27 cellular contexts compared by ENCODE assay signal in genomic region chr17:57413848-57414651, GRCh38.
A peak's percentile ranks its signal among the peaks of the same experiment; 100 is the strongest.
DNase-seq lines count a peak whose midpoint lies in the region; ATAC-seq and TF ChIP-seq lines count a peak whose summit lies in the region.
"Had no signal": no experiment of that assay in that cellular context is flagged by ENCODE, and none has a peak within 500 bp of the region (broad histone marks: within the 10 kb centered on the region; RNA-seq: fewer than 3 reads in every experiment).

No MANE protein-coding gene starts in this region.

- intact Hi-C loops in body of pancreas (cut with DNase I) = no loop called here

- DNase-seq in stimulated activated naive CD8-positive, alpha-beta T cell treated with anti-CD3 and anti-CD28 coated beads, Interleukin-15, amount 100 ng/mL, for 72 hours = no peak
- DNase-seq in stimulated activated naive CD8-positive, alpha-beta T cell treated with anti-CD3 and anti-CD28 coated beads, Interleukin-15, Interleukin-2, amounts not matched to agents 100 U/mL and 50 U/mL, for 24 hours = no peak
- DNase-seq in body of pancreas (no peak), type B pancreatic cell (ENCODE audit: extremely low spot score, unreplicated experiment) (no peak), retina (no peak), HPDE6-E6E7 (ENCODE audit: extremely low spot score) (no peak), pons (ENCODE audit: low spot score) (no peak)
- DNase-seq: activated CD4-positive, alpha-beta T cell treated with anti-CD3 and anti-CD28 coated beads, Interleukin-2, amount 50 U/mL, for 1 hour; activated naive CD4-positive, alpha-beta T cell treated with anti-CD3 and anti-CD28 coated beads for 36 hours; amniotic stem cell; DMS79 treated with DMSO at 0.1 percent for 48 hours; effector CD8-positive, alpha-beta T cell; glutamatergic neuron; kidney; lower lobe of right lung; NCI-H1105; NCI-H1930; NCI-H524 treated with DMSO at 0.1 percent for 48 hours; stimulated activated CD4-positive, alpha-beta T cell treated with anti-CD3 and anti-CD28 coated beads, Interleukin-1b, Interleukin-23, amount 100 ng/mL, for 48 hours; stimulated activated CD8-positive, alpha-beta memory T cell treated with anti-CD3 and anti-CD28 coated beads, Interleukin-4, amount 100 ng/mL, for 48 hours; SW 1271; T1000; tibial artery had no signal

- ATAC-seq in stimulated activated naive CD8-positive, alpha-beta T cell treated with anti-CD3 and anti-CD28 coated beads, Interleukin-15, amount 100 ng/mL, for 72 hours = no peak
- ATAC-seq in stimulated activated naive CD8-positive, alpha-beta T cell treated with anti-CD3 and anti-CD28 coated beads, Interleukin-15, Interleukin-2, amounts not matched to agents 100 U/mL and 50 U/mL, for 24 hours = no peak
- ATAC-seq in body of pancreas = peak; percentile 59
- ATAC-seq: lower lobe of right lung had no signal

- peaks cover 43% of the 10 kb centered on the region for H3K4me1 Mint-ChIP-seq in stimulated activated naive CD8-positive, alpha-beta T cell treated with anti-CD3 and anti-CD28 coated beads, Interleukin-15, amount 100 ng/mL, for 72 hours
- H3K4me1 Mint-ChIP-seq in type B pancreatic cell (ENCODE audit: unreplicated experiment) = peaks cover 57% of the 10 kb centered on the region

- TF ChIP-seq CTCF in body of pancreas (IDR thresholded peaks at IDR 0.05) (no peak), type B pancreatic cell (conservative IDR thresholded peaks at IDR 0.05) (no peak)

- H3K9ac ChIP-seq in mucosa of rectum (ENCODE audit: low read depth in 1 of 2, low read length in 2 of 2) = no peak overlapping the region

- H3K9me3 Mint-ChIP-seq in stimulated activated naive CD8-positive, alpha-beta T cell treated with anti-CD3 and anti-CD28 coated beads, Interleukin-15, amount 100 ng/mL, for 72 hours = peaks cover 0 to 6% of the 10 kb centered on the region in 2 donors
- no peaks in the 10 kb centered on the region for H3K9me3 Mint-ChIP-seq in type B pancreatic cell
- H3K9me3 Mint-ChIP-seq: activated naive CD4-positive, alpha-beta T cell treated with anti-CD3 and anti-CD28 coated beads for 36 hours; activated T-helper 1 cell treated with anti-CD3 and anti-CD28 coated beads, Interleukin-12 subunit alpha, Interleukin-12 subunit beta, Interleukin-2, Interleukin-4 antibody, amounts not matched to agents 30 ng/mL and 10 ng/mL and 1 ng/mL, durations not matched to agents 14 hours and 24 hours and 36 hours had no signal

- H3K27ac ChIP-seq in body of pancreas (peak overlapping the region in 3 of 4 donors; percentile 10 to 38 (median 27)), mucosa of rectum (ENCODE audit: low read depth in 2 of 2, low read length in 2 of 2) (peak overlapping the region; percentile 45 to 78)
- H3K27ac ChIP-seq: breast epithelium, lower lobe of right lung, tibial artery had no signal

- no peak overlapping the region for H3K4me3 Mint-ChIP-seq in stimulated activated naive CD8-positive, alpha-beta T cell treated with anti-CD3 and anti-CD28 coated beads, Interleukin-15, amount 100 ng/mL, for 72 hours
- no peak overlapping the region for H3K4me3 Mint-ChIP-seq in type B pancreatic cell
- H3K4me3 Mint-ChIP-seq: activated naive CD4-positive, alpha-beta T cell treated with anti-CD3 and anti-CD28 coated beads for 36 hours; activated T-helper 1 cell treated with anti-CD3 and anti-CD28 coated beads, Interleukin-12 subunit alpha, Interleukin-12 subunit beta, Interleukin-2, Interleukin-4 antibody, amounts not matched to agents 30 ng/mL and 10 ng/mL and 1 ng/mL, durations not matched to agents 14 hours and 24 hours and 36 hours had no signal

- peak overlapping the region; percentile 14 to 36 for H3K27ac Mint-ChIP-seq in stimulated activated naive CD8-positive, alpha-beta T cell treated with anti-CD3 and anti-CD28 coated beads, Interleukin-15, amount 100 ng/mL, for 72 hours
- H3K27ac Mint-ChIP-seq in type B pancreatic cell = peak overlapping the region; percentile 37
- H3K27ac Mint-ChIP-seq: activated naive CD4-positive, alpha-beta T cell treated with anti-CD3 and anti-CD28 coated beads for 36 hours; activated T-helper 1 cell treated with anti-CD3 and anti-CD28 coated beads, Interleukin-12 subunit alpha, Interleukin-12 subunit beta, Interleukin-2, Interleukin-4 antibody, amounts not matched to agents 30 ng/mL and 10 ng/mL and 1 ng/mL, durations not matched to agents 14 hours and 24 hours and 36 hours had no signal

- 82 to 84% methylated on average over 9 of the region's 9 CpGs for WGBS in body of pancreas, 2 donors

- H3K27me3 ChIP-seq in body of pancreas (no peaks in the 10 kb centered on the region), mucosa of rectum (ENCODE audit: control insufficient read depth in 2 of 2, insufficient read depth in 2 of 2, low read length in 2 of 2) (no peaks in the 10 kb centered on the region)
- H3K27me3 ChIP-seq: breast epithelium, Peyer's patch, tibial artery had no signal

- H3K27me3 Mint-ChIP-seq in stimulated activated naive CD8-positive, alpha-beta T cell treated with anti-CD3 and anti-CD28 coated beads, Interleukin-15, amount 100 ng/mL, for 72 hours = no peaks in the 10 kb centered on the region
- no peaks in the 10 kb centered on the region for H3K27me3 Mint-ChIP-seq in type B pancreatic cell

- H3K36me3 ChIP-seq in body of pancreas (replicated peaks in 1 of 2; ENCODE audit: insufficient read depth in 1 of 2, low read depth in 2 of 2) = no peaks in the 10 kb centered on the region
- H3K36me3 ChIP-seq in mucosa of rectum (ENCODE audit: control insufficient read depth in 2 of 2, insufficient read depth in 2 of 2, low read length in 2 of 2) = no peaks in the 10 kb centered on the region
- H3K36me3 ChIP-seq: breast epithelium, lower lobe of right lung, Peyer's patch, tibial artery had no signal

- H3K4me1 ChIP-seq in body of pancreas = peaks cover 12% of the 10 kb centered on the region
- peaks cover 7 to 9% of the 10 kb centered on the region in 2 donors for H3K4me1 ChIP-seq in mucosa of rectum (ENCODE audit: control insufficient read depth in 2 of 2, insufficient read depth in 2 of 2, low read length in 2 of 2)
- H3K4me1 ChIP-seq: breast epithelium, lower lobe of right lung, tibial artery had no signal

- TF ChIP-seq POLR2A in body of pancreas (IDR thresholded peaks at IDR 0.05) = no peak

- H3K36me3 Mint-ChIP-seq in type B pancreatic cell = peaks cover 16% of the 10 kb centered on the region

- H3K9me3 ChIP-seq in body of pancreas = no peaks in the 10 kb centered on the region
- no peaks in the 10 kb centered on the region for H3K9me3 ChIP-seq in mucosa of rectum (ENCODE audit: control insufficient read depth in 2 of 2, low read length in 2 of 2)
- H3K9me3 ChIP-seq: breast epithelium, lower lobe of right lung, Peyer's patch, tibial artery had no signal

- H3K4me3 ChIP-seq in body of pancreas = no peak overlapping the region
- no peak overlapping the region for H3K4me3 ChIP-seq in mucosa of rectum (ENCODE audit: low read length in 2 of 2)
- H3K4me3 ChIP-seq: breast epithelium, lower lobe of right lung, Peyer's patch, tibial artery had no signal
